ENCODE assay signal across 8 cellular contexts in genomic region chr5:145811834-145812625, GRCh38. TPM values are rescaled to one million over a fixed set of nuclear protein-coding genes. Genes with fewer than 3 reads are reported as not detected.
DNase-seq lines count a peak whose midpoint lies in the region; ATAC-seq lines count a peak whose summit lies in the region.

No MANE protein-coding gene starts in this region.

- DNase-seq in NCI-H2081 (lab: John Stamatoyannopoulos, UW) (peak; percentile 15 to 45), NCI-H2081 treated with DMSO at 0.1 percent for 48 hours (lab: John Stamatoyannopoulos, UW) (no peak), SK-MEL-5 (ENCODE audit: low read depth, low spot score) (peak; percentile 76), globus pallidus (ENCODE audit: low spot score) (peak; percentile 54), stromal cell of bone marrow (ENCODE audit: low read depth) (peak; percentile 70)
- no peak for DNase-seq in activated naive CD4-positive, alpha-beta T cell treated with anti-CD3 and anti-CD28 coated beads, Interleukin-2, amount 50 U/mL, for 72 hours (ENCODE audit: low spot score in 2 of 2)
- no peak for DNase-seq in activated CD4-positive, alpha-beta T cell treated with anti-CD3 and anti-CD28 coated beads for 48 hours
- DNase-seq in activated naive CD8-positive, alpha-beta T cell treated with anti-CD3 and anti-CD28 coated beads, Interleukin-2, amount 50 U/mL, for 24 hours: no peak

- no peaks in the 10 kb centered on the region for H3K27me3 Mint-ChIP-seq in activated naive CD8-positive, alpha-beta T cell treated with anti-CD3 and anti-CD28 coated beads, Interleukin-2, amount 50 U/mL, for 24 hours

- H3K36me3 Mint-ChIP-seq in activated naive CD4-positive, alpha-beta T cell treated with anti-CD3 and anti-CD28 coated beads, Interleukin-2, amount 50 U/mL, for 72 hours: no peaks in the 10 kb centered on the region
- H3K36me3 Mint-ChIP-seq in activated naive CD8-positive, alpha-beta T cell treated with anti-CD3 and anti-CD28 coated beads, Interleukin-2, amount 50 U/mL, for 24 hours (ENCODE audit: low read depth): no peaks in the 10 kb centered on the region

- in situ Hi-C loops in SK-MEL-5 (cut with HindIII; ENCODE audit: low pct_unique_long_range_greater_than_20kb, low sequenced_read_pairs): no loop called here

- no peaks in the 10 kb centered on the region for H3K4me1 Mint-ChIP-seq in activated naive CD8-positive, alpha-beta T cell treated with anti-CD3 and anti-CD28 coated beads, Interleukin-2, amount 50 U/mL, for 24 hours

- H3K9me3 Mint-ChIP-seq in activated naive CD4-positive, alpha-beta T cell treated with anti-CD3 and anti-CD28 coated beads, Interleukin-2, amount 50 U/mL, for 72 hours: no peaks in the 10 kb centered on the region
- H3K9me3 Mint-ChIP-seq in activated naive CD8-positive, alpha-beta T cell treated with anti-CD3 and anti-CD28 coated beads, Interleukin-2, amount 50 U/mL, for 24 hours: no peaks in the 10 kb centered on the region

- no peak overlapping the region for H3K4me3 Mint-ChIP-seq in activated naive CD8-positive, alpha-beta T cell treated with anti-CD3 and anti-CD28 coated beads, Interleukin-2, amount 50 U/mL, for 24 hours

- ATAC-seq in activated naive CD4-positive, alpha-beta T cell treated with anti-CD3 and anti-CD28 coated beads, Interleukin-2, amount 50 U/mL, for 72 hours: no peak
- ATAC-seq in activated naive CD8-positive, alpha-beta T cell treated with anti-CD3 and anti-CD28 coated beads, Interleukin-2, amount 50 U/mL, for 24 hours: no peak

- H3K27ac Mint-ChIP-seq in activated naive CD4-positive, alpha-beta T cell treated with anti-CD3 and anti-CD28 coated beads, Interleukin-2, amount 50 U/mL, for 72 hours: no peak overlapping the region
- H3K27ac Mint-ChIP-seq in activated naive CD8-positive, alpha-beta T cell treated with anti-CD3 and anti-CD28 coated beads, Interleukin-2, amount 50 U/mL, for 24 hours: no peak overlapping the region

RNA-seq across cellular contexts. Expression of gene PRELID2, which starts 23.1 kb away (rescaled TPM):
- total RNA-seq in SK-MEL-5 (2014; rRNA removed; shearing (Covaris generic)): 19.1 and 22.6 TPM in 2 replicates
- 6.3 and 8.6 TPM in 2 replicates for polyA plus RNA-seq in SK-MEL-5 (2015; cell fraction: cytosol; rRNA removed)
- polyA plus RNA-seq in SK-MEL-5 (2015; cell fraction: nucleus; rRNA removed): 1.2 and 2.2 TPM in 2 replicates
- 10 to 100 TPM in 1 of 2 donors, under 1 TPM in 1; 0.43 to 10.7 TPM for total RNA-seq in activated naive CD4-positive, alpha-beta T cell treated with anti-CD3 and anti-CD28 coated beads, Interleukin-2, amount 50 U/mL, for 72 hours

Comparison
In these comparisons a context has a peak if more than half of its experiments do, and no peak if none do; other contexts are left out.
1. DNase-seq: peak in NCI-H2081 (2 of 2), SK-MEL-5 (single experiment), globus pallidus (single experiment) and stromal cell of bone marrow (single experiment); none in NCI-H2081 treated with DMSO at 0.1 percent for 48 hours (single experiment), activated naive CD4-positive, alpha-beta T cell treated with anti-CD3 and anti-CD28 coated beads, Interleukin-2, amount 50 U/mL, for 72 hours (0 of 2), activated CD4-positive, alpha-beta T cell treated with anti-CD3 and anti-CD28 coated beads for 48 hours (single experiment) and activated naive CD8-positive, alpha-beta T cell treated with anti-CD3 and anti-CD28 coated beads, Interleukin-2, amount 50 U/mL, for 24 hours (single experiment).